In genomic region chr13:94324409-94325147, GRCh38 we compare ENCODE assay signal across 14 cellular contexts.
DNase-seq lines count a peak whose midpoint lies in the region; ATAC-seq, FAIRE-seq and TF ChIP-seq lines count a peak whose summit lies in the region.
"Had no signal": no experiment of that assay in that cellular context is flagged by ENCODE, and none has a peak within 500 bp of the region (broad histone marks: within the 10 kb centered on the region; RNA-seq: fewer than 3 reads in every experiment).

No MANE protein-coding gene starts in this region.

- no peak for DNase-seq in stimulated activated naive CD8-positive, alpha-beta T cell treated with anti-CD3 and anti-CD28 coated beads, Interleukin-15, Interleukin-2, amounts not matched to agents 100 U/mL and 50 U/mL, for 24 hours
- no peak for DNase-seq in activated T-helper 1 cell treated with anti-CD3 and anti-CD28 coated beads, Interleukin-12 subunit alpha, Interleukin-12 subunit beta, Interleukin-2, Interleukin-4 antibody, amounts not matched to agents 30 ng/mL and 10 ng/mL and 1 ng/mL, durations not matched to agents 14 hours and 24 hours and 36 hours (ENCODE audit: low spot score)
- DNase-seq in vagina (ENCODE audit: extremely low spot score in 2 of 2) (no peak), suprapubic skin (ENCODE audit: low spot score in 2 of 2) (no peak), GM12891 (ENCODE audit: insufficient read length, low spot score) (no peak), dorsolateral prefrontal cortex (no peak)
- DNase-seq: left lung, NCI-H2171, T1000 had no signal

- H3K27ac Mint-ChIP-seq in stimulated activated naive CD8-positive, alpha-beta T cell treated with anti-CD3 and anti-CD28 coated beads, Interleukin-15, Interleukin-2, amounts not matched to agents 100 ng/mL and 50 ng/mL, for 24 hours: peak overlapping the region; percentile 5
- peak overlapping the region; percentile 97 for H3K27ac Mint-ChIP-seq in activated T-helper 1 cell treated with anti-CD3 and anti-CD28 coated beads, Interleukin-12 subunit alpha, Interleukin-12 subunit beta, Interleukin-2, Interleukin-4 antibody, amounts not matched to agents 30 ng/mL and 10 ng/mL and 1 ng/mL, durations not matched to agents 14 hours and 24 hours and 36 hours

- H3K4me1 ChIP-seq in mesodermal cell (ENCODE audit: control insufficient read depth, insufficient read depth, low read length, poor library complexity, severe bottlenecking) (peaks cover 53% of the 10 kb centered on the region), vagina (peaks cover 5% of the 10 kb centered on the region), suprapubic skin (peaks cover 2% of the 10 kb centered on the region)
- H3K4me1 ChIP-seq: left lung had no signal

- FAIRE-seq in GM12891 (lab: Jason Lieb, UNC): no peak

- H3K27me3 ChIP-seq in vagina (no peaks in the 10 kb centered on the region), suprapubic skin (no peaks in the 10 kb centered on the region), dorsolateral prefrontal cortex (no peaks in the 10 kb centered on the region)

- TF ChIP-seq CTCF in vagina (IDR thresholded peaks at IDR 0.05): no peak
- TF ChIP-seq CTCF in suprapubic skin (IDR thresholded peaks at IDR 0.05): no peak
- TF ChIP-seq CTCF in dorsolateral prefrontal cortex (IDR thresholded peaks at IDR 0.05 in 54 of 56, conservative IDR thresholded peaks at IDR 0.05 in 2 of 56; ENCODE audit: low read depth in 1 of 56, partially characterized antibody in 56 of 56): no peak

- intact Hi-C loops in activated T-helper 1 cell treated with anti-CD3 and anti-CD28 coated beads, Interleukin-12 subunit alpha, Interleukin-12 subunit beta, Interleukin-2, Interleukin-4 antibody, amounts not matched to agents 30 ng/mL and 10 ng/mL and 1 ng/mL, durations not matched to agents 14 hours and 24 hours and 36 hours (cut with micrococcal nuclease): loop anchor here (5.0 kb wide), 4 partner anchors 112 to 532 kb away; partner anchors contain the start of gene GPR180
- intact Hi-C loops in vagina (cut with DNase I): no loop called here
- intact Hi-C loops in dorsolateral prefrontal cortex (cut with DNase I): no loop called here

- ATAC-seq in stimulated activated naive CD8-positive, alpha-beta T cell treated with anti-CD3 and anti-CD28 coated beads, Interleukin-15, Interleukin-2, amounts not matched to agents 100 U/mL and 50 U/mL, for 24 hours: no peak
- ATAC-seq: left lung, Right ventricle myocardium inferior had no signal

- no peaks in the 10 kb centered on the region for H3K36me3 ChIP-seq in mesodermal cell (ENCODE audit: control insufficient read depth, insufficient read depth, low read length)
- H3K36me3 ChIP-seq in vagina: no peaks in the 10 kb centered on the region
- no peaks in the 10 kb centered on the region for H3K36me3 ChIP-seq in suprapubic skin
- H3K36me3 ChIP-seq: left lung had no signal

- H3K27ac ChIP-seq in mesodermal cell (ENCODE audit: low read depth, low read length, severe bottlenecking): peak overlapping the region; percentile 79
- H3K27ac ChIP-seq in vagina: peak overlapping the region; percentile 10
- H3K27ac ChIP-seq in suprapubic skin: no peak overlapping the region
- H3K27ac ChIP-seq in dorsolateral prefrontal cortex: no peak overlapping the region
- H3K27ac ChIP-seq: KMS-11 had no signal

- WGBS in mesodermal cell (ENCODE audit: insufficient coverage in 2 of 2), 2 experiments: 68 to 82% methylated on average over 8 to 10 of the region's 12 CpGs
- 80% methylated on average over 12 of the region's 12 CpGs for WGBS in suprapubic skin

- no peak for TF ChIP-seq POLR2A in vagina (IDR thresholded peaks at IDR 0.05)
- TF ChIP-seq POLR2A in suprapubic skin (IDR thresholded peaks at IDR 0.05): no peak
- TF ChIP-seq POLR2A in GM12891 (IDR thresholded peaks at IDR 0.05; ENCODE audit: low read depth, low read length): no peak

- peak overlapping the region; percentile 51 for H3K4me3 Mint-ChIP-seq in stimulated activated naive CD8-positive, alpha-beta T cell treated with anti-CD3 and anti-CD28 coated beads, Interleukin-15, Interleukin-2, amounts not matched to agents 100 ng/mL and 50 ng/mL, for 24 hours
- H3K4me3 Mint-ChIP-seq in activated T-helper 1 cell treated with anti-CD3 and anti-CD28 coated beads, Interleukin-12 subunit alpha, Interleukin-12 subunit beta, Interleukin-2, Interleukin-4 antibody, amounts not matched to agents 30 ng/mL and 10 ng/mL and 1 ng/mL, durations not matched to agents 14 hours and 24 hours and 36 hours: peak overlapping the region; percentile 59
- H3K4me3 Mint-ChIP-seq: neural crest cell had no signal

- H3K4me1 Mint-ChIP-seq in stimulated activated naive CD8-positive, alpha-beta T cell treated with anti-CD3 and anti-CD28 coated beads, Interleukin-15, Interleukin-2, amounts not matched to agents 100 ng/mL and 50 ng/mL, for 24 hours (ENCODE audit: low read depth): peaks cover 61% of the 10 kb centered on the region
- peaks cover 88% of the 10 kb centered on the region for H3K4me1 Mint-ChIP-seq in activated T-helper 1 cell treated with anti-CD3 and anti-CD28 coated beads, Interleukin-12 subunit alpha, Interleukin-12 subunit beta, Interleukin-2, Interleukin-4 antibody, amounts not matched to agents 30 ng/mL and 10 ng/mL and 1 ng/mL, durations not matched to agents 14 hours and 24 hours and 36 hours (ENCODE audit: low read depth)

- H3K9me3 ChIP-seq in mesodermal cell (ENCODE audit: control insufficient read depth, low read length): peaks cover 7% of the 10 kb centered on the region
- H3K9me3 ChIP-seq in vagina: no peaks in the 10 kb centered on the region
- no peaks in the 10 kb centered on the region for H3K9me3 ChIP-seq in suprapubic skin
- H3K9me3 ChIP-seq: left lung had no signal

- no peak overlapping the region for H3K4me3 ChIP-seq in mesodermal cell (ENCODE audit: extremely low read depth, insufficient read depth, low read length, poor library complexity, severe bottlenecking)
- no peak overlapping the region for H3K4me3 ChIP-seq in vagina
- no peak overlapping the region for H3K4me3 ChIP-seq in suprapubic skin
- H3K4me3 ChIP-seq in dorsolateral prefrontal cortex: no peak overlapping the region
- H3K4me3 ChIP-seq: left lung had no signal

- no peak for TF ChIP-seq EP300 in suprapubic skin (IDR thresholded peaks at IDR 0.05)

- no peaks in the 10 kb centered on the region for H3K27me3 Mint-ChIP-seq in stimulated activated naive CD8-positive, alpha-beta T cell treated with anti-CD3 and anti-CD28 coated beads, Interleukin-15, Interleukin-2, amounts not matched to agents 100 ng/mL and 50 ng/mL, for 24 hours
- no peaks in the 10 kb centered on the region for H3K27me3 Mint-ChIP-seq in activated T-helper 1 cell treated with anti-CD3 and anti-CD28 coated beads, Interleukin-12 subunit alpha, Interleukin-12 subunit beta, Interleukin-2, Interleukin-4 antibody, amounts not matched to agents 30 ng/mL and 10 ng/mL and 1 ng/mL, durations not matched to agents 14 hours and 24 hours and 36 hours (ENCODE audit: insufficient read depth)

- H3K9me3 Mint-ChIP-seq in stimulated activated naive CD8-positive, alpha-beta T cell treated with anti-CD3 and anti-CD28 coated beads, Interleukin-15, Interleukin-2, amounts not matched to agents 100 ng/mL and 50 ng/mL, for 24 hours: peaks cover 7% of the 10 kb centered on the region
- peaks cover 35% of the 10 kb centered on the region for H3K9me3 Mint-ChIP-seq in activated T-helper 1 cell treated with anti-CD3 and anti-CD28 coated beads, Interleukin-12 subunit alpha, Interleukin-12 subunit beta, Interleukin-2, Interleukin-4 antibody, amounts not matched to agents 30 ng/mL and 10 ng/mL and 1 ng/mL, durations not matched to agents 14 hours and 24 hours and 36 hours
- H3K9me3 Mint-ChIP-seq: neural crest cell had no signal

- peaks cover 8% of the 10 kb centered on the region for H3K36me3 Mint-ChIP-seq in stimulated activated naive CD8-positive, alpha-beta T cell treated with anti-CD3 and anti-CD28 coated beads, Interleukin-15, Interleukin-2, amounts not matched to agents 100 ng/mL and 50 ng/mL, for 24 hours (ENCODE audit: low read depth)
- peaks cover 16% of the 10 kb centered on the region for H3K36me3 Mint-ChIP-seq in activated T-helper 1 cell treated with anti-CD3 and anti-CD28 coated beads, Interleukin-12 subunit alpha, Interleukin-12 subunit beta, Interleukin-2, Interleukin-4 antibody, amounts not matched to agents 30 ng/mL and 10 ng/mL and 1 ng/mL, durations not matched to agents 14 hours and 24 hours and 36 hours (ENCODE audit: low read depth)

TF ChIP-seq in GM12891, 5 proteins besides CTCF, POLR2A, EP300 and RAD21:
- no peak for TF ChIP-seq TAF1 (IDR thresholded peaks at IDR 0.05; ENCODE audit: low read depth, low read length)
- no peak for TF ChIP-seq POLR2AphosphoS5 (IDR thresholded peaks at IDR 0.05; ENCODE audit: low read depth, low read length)
- no peak for TF ChIP-seq PAX5 (IDR thresholded peaks at IDR 0.05; ENCODE audit: insufficient read depth, low read length, severe bottlenecking)
- no peak for TF ChIP-seq SPI1 (IDR thresholded peaks at IDR 0.05; ENCODE audit: low read depth, low read length)

Comparison
In these comparisons a context has a peak if more than half of its experiments do, and no peak if none do; other contexts are left out.
1. H3K27ac ChIP-seq: peak in mesodermal cell (single experiment) and vagina (single experiment); none in suprapubic skin (single experiment) and dorsolateral prefrontal cortex (0 of 59).